30 cellular contexts compared by ENCODE assay signal in genomic region chr12:83196694-83197350, GRCh38.
"Had no signal": no experiment of that assay in that cellular context is flagged by ENCODE, and none has a peak within 500 bp of the region (broad histone marks: within the 10 kb centered on the region; RNA-seq: fewer than 3 reads in every experiment).

No MANE protein-coding gene starts in this region.

- H3K27me3 ChIP-seq: adrenal gland, body of pancreas, breast epithelium, MG63, SJCRH30 had no signal

- H3K9me3 ChIP-seq: adrenal gland, body of pancreas, breast epithelium, MG63, SJCRH30 had no signal

- H3K36me3 Mint-ChIP-seq: activated CD4-positive, alpha-beta memory T cell treated with anti-CD3 and anti-CD28 coated beads for 36 hours; activated naive CD4-positive, alpha-beta T cell treated with anti-CD3 and anti-CD28 coated beads, Interleukin-2, amount 50 U/mL, for 72 hours had no signal

- H2AFZ ChIP-seq: PC-9 had no signal

- H3K9me3 Mint-ChIP-seq: activated CD4-positive, alpha-beta memory T cell treated with anti-CD3 and anti-CD28 coated beads for 36 hours; activated T-cell treated with anti-CD3 and anti-CD28 coated beads, Interleukin-2, amount 50 U/mL, for 4 hours; activated T-helper 1 cell treated with anti-CD3 and anti-CD28 coated beads, Interleukin-12 subunit alpha, Interleukin-12 subunit beta, Interleukin-2, Interleukin-4 antibody, amounts not matched to agents 30 ng/mL and 10 ng/mL and 1 ng/mL, durations not matched to agents 14 hours and 24 hours and 36 hours had no signal

- H3K4me3 ChIP-seq: adrenal gland, body of pancreas, breast epithelium, MG63, PC-9, SJCRH30, SK-N-MC had no signal

- H3K27ac ChIP-seq: adrenal gland, body of pancreas, breast epithelium, PC-9, SJCRH30, SK-N-MC had no signal

- H3K4me1 ChIP-seq: adrenal gland, body of pancreas, breast epithelium, SJCRH30 had no signal

- H3K36me3 ChIP-seq: adrenal gland, breast epithelium, MG63, SJCRH30 had no signal

- H3K4me2 ChIP-seq: PC-9 had no signal

- H3K27ac Mint-ChIP-seq: activated B cell treated with CpG ODN at 0.5 μM for 24 hours; activated CD4-positive, alpha-beta memory T cell treated with anti-CD3 and anti-CD28 coated beads for 36 hours; activated naive CD4-positive, alpha-beta T cell treated with anti-CD3 and anti-CD28 coated beads for 36 hours; activated naive CD4-positive, alpha-beta T cell treated with anti-CD3 and anti-CD28 coated beads, Interleukin-2, amount 50 U/mL, for 72 hours; activated T-helper 1 cell treated with anti-CD3 and anti-CD28 coated beads, Interleukin-12 subunit alpha, Interleukin-12 subunit beta, Interleukin-2, Interleukin-4 antibody, amounts not matched to agents 30 ng/mL and 10 ng/mL and 1 ng/mL, durations not matched to agents 14 hours and 24 hours and 36 hours had no signal

- H3K27me3 Mint-ChIP-seq: activated B cell treated with CpG ODN at 0.5 μM for 24 hours; activated CD4-positive, alpha-beta memory T cell treated with anti-CD3 and anti-CD28 coated beads for 36 hours had no signal

- DNase-seq: activated B cell treated with CpG ODN at 0.5 μM for 24 hours; activated CD4-positive, alpha-beta memory T cell treated with anti-CD3 and anti-CD28 coated beads for 36 hours; activated CD4-positive, alpha-beta T cell treated with anti-CD3 and anti-CD28 coated beads for 4 hours; activated CD4-positive, alpha-beta T cell treated with anti-CD3 and anti-CD28 coated beads, Interleukin-2, amount 50 U/mL, for 1 hour; activated CD4-positive, CD25-positive, alpha-beta regulatory T cell treated with anti-CD3 and anti-CD28 coated beads, Interleukin-2, amount 50 U/mL, for 72 hours; activated CD8-positive, alpha-beta memory T cell treated with anti-CD3 and anti-CD28 coated beads, Interleukin-2, amount 50 U/mL, for 4 hours; activated gamma-delta T cell treated with Interleukin-2 at 50 U/mL for 16 hours; activated naive CD4-positive, alpha-beta T cell treated with anti-CD3 and anti-CD28 coated beads for 36 hours; activated T-cell treated with anti-CD3 and anti-CD28 coated beads for 4 hours; activated T-cell treated with anti-CD3 and anti-CD28 coated beads, Interleukin-2, amount 50 U/mL, for 4 hours; adrenal gland; body of pancreas; MG63; NCI-H1048; NCI-H1105 treated with DMSO at 0.1 percent for 48 hours; NCI-H1436; NCI-H1694; NCI-H2029; NCI-H345; NCI-H524 treated with DMSO at 0.1 percent for 48 hours; NCI-H748 treated with DMSO at 0.1 percent for 48 hours; NK-92 treated with Interleukin-12 subunit alpha and Interleukin-12 subunit beta, amount 100 ng/mL, for 24 hours; PC-9; Right ventricle myocardium superior; SJCRH30; T1000 had no signal

- H3K4me3 Mint-ChIP-seq: activated B cell treated with CpG ODN at 0.5 μM for 24 hours; activated CD4-positive, alpha-beta memory T cell treated with anti-CD3 and anti-CD28 coated beads for 36 hours; activated naive CD4-positive, alpha-beta T cell treated with anti-CD3 and anti-CD28 coated beads for 36 hours; activated T-cell treated with anti-CD3 and anti-CD28 coated beads, Interleukin-2, amount 50 U/mL, for 4 hours; activated T-helper 1 cell treated with anti-CD3 and anti-CD28 coated beads, Interleukin-12 subunit alpha, Interleukin-12 subunit beta, Interleukin-2, Interleukin-4 antibody, amounts not matched to agents 30 ng/mL and 10 ng/mL and 1 ng/mL, durations not matched to agents 14 hours and 24 hours and 36 hours had no signal

- H3K4me1 Mint-ChIP-seq: activated B cell treated with CpG ODN at 0.5 μM for 24 hours had no signal
